Comparison of ENCODE assay signal across 9 cellular contexts in genomic region chr3:139561959-139562676, GRCh38. TPM values are rescaled to one million over a fixed set of nuclear protein-coding genes. Genes with fewer than 3 reads are reported as not detected.
A peak's percentile ranks its signal among the peaks of the same experiment; 100 is the strongest.
DNase-seq lines count a peak whose midpoint lies in the region; ATAC-seq, FAIRE-seq and TF ChIP-seq lines count a peak whose summit lies in the region.
"Had no signal": no experiment of that assay in that cellular context is flagged by ENCODE, and none has a peak within 500 bp of the region (broad histone marks: within the 10 kb centered on the region; RNA-seq: fewer than 3 reads in every experiment).

No MANE protein-coding gene starts in this region.

- H3K27ac ChIP-seq in AG04450 (ENCODE audit: low read depth, low read length) = no peak overlapping the region
- no peak overlapping the region for H3K27ac ChIP-seq in esophagus squamous epithelium
- H3K27ac ChIP-seq in pancreas = no peak overlapping the region

- no peak for FAIRE-seq in pancreas (lab: Jason Lieb, UNC)
- FAIRE-seq: GM18507 had no signal

- H3K4me1 ChIP-seq in esophagus squamous epithelium (peaks cover 3 to 28% (median 15%) of the 10 kb centered on the region in 3 donors), pancreas (peaks cover 21 to 37% (median 26%) of the 10 kb centered on the region in 3 donors)

- peak; percentile 8 for DNase-seq in AG04450 (ENCODE audit: low read depth, low spot score)
- DNase-seq in H4 (ENCODE audit: low spot score) = peak; percentile 54
- DNase-seq in NCI-H82 treated with DMSO at 0.1 percent for 48 hours (lab: John Stamatoyannopoulos, UW; ENCODE audit: unreplicated experiment) = peak; percentile 40
- no peak for DNase-seq in esophagus squamous epithelium (lab: John Stamatoyannopoulos, UW)
- DNase-seq in pancreas = peak in 2 of 6 donors; percentile 48 to 71
- DNase-seq in Ammon's horn (ENCODE audit: low spot score) = no peak

- no peaks in the 10 kb centered on the region for H3K9me3 ChIP-seq in AG04450 (ENCODE audit: control insufficient read depth, insufficient read depth, low read length)
- H3K9me3 ChIP-seq in esophagus squamous epithelium = no peaks in the 10 kb centered on the region
- H3K9me3 ChIP-seq in pancreas = no peaks in the 10 kb centered on the region

- no CpG with 5 or more reads among the region's 1 CpG for WGBS in esophagus squamous epithelium, 2 donors
- WGBS in pancreas, 2 donors = 8 to 9% methylated on average over 1 of the region's 1 CpG

- CTCF ChIA-PET in AG04450 (lab: Charles Lee) = interaction anchor here (0.6 to 4.8 kb wide), 23 partner anchors 10 to 451 kb away, joined by 3 to 126 read pairs (median 3); no protein-coding TSS in a partner anchor

- no peak overlapping the region for H3K4me3 ChIP-seq in AG04450 (ENCODE audit: low read depth, low read length)
- no peak overlapping the region for H3K4me3 ChIP-seq in esophagus squamous epithelium
- no peak overlapping the region for H3K4me3 ChIP-seq in pancreas

- TF ChIP-seq CTCF in AG04450 (IDR thresholded peaks at IDR 0.05; ENCODE audit: low read depth, low read length) = peak; percentile 91
- TF ChIP-seq CTCF in esophagus squamous epithelium (IDR thresholded peaks at IDR 0.05) = peak in 5 of 6 experiments; percentile 51 to 90 (median 72)
- peak; percentile 33 to 59 (median 45) for TF ChIP-seq CTCF in pancreas (IDR thresholded peaks at IDR 0.05)

- H3K27me3 ChIP-seq in AG04450 (ENCODE audit: control insufficient read depth, insufficient read depth, low read length) (no peaks in the 10 kb centered on the region), esophagus squamous epithelium (no peaks in the 10 kb centered on the region), pancreas (no peaks in the 10 kb centered on the region)

- TF ChIP-seq POLR2A in esophagus squamous epithelium (IDR thresholded peaks at IDR 0.05) = no peak

- H3K36me3 ChIP-seq in esophagus squamous epithelium = no peaks in the 10 kb centered on the region
- H3K36me3 ChIP-seq in pancreas = no peaks in the 10 kb centered on the region

- intact Hi-C loops in esophagus squamous epithelium (cut with DNase I) = loop anchor here (5.0 kb wide), 1 partner anchor 135 kb away; no protein-coding TSS in a partner anchor
- intact Hi-C loops in pancreas (cut with DNase I) = loop anchor here in 2 of 3 donors (2.0 to 5.0 kb wide), 2 partner anchors 135 kb away; no protein-coding TSS in a partner anchor

- peak; percentile 79 to 89 (median 88) for ATAC-seq in pancreas
- ATAC-seq in HG03439 (IDR thresholded peaks at IDR 0.05; ENCODE audit: unreplicated experiment) = no peak
- ATAC-seq in GM19023 (IDR thresholded peaks at IDR 0.05; ENCODE audit: unreplicated experiment) = no peak

- POLR2A ChIA-PET in AG04450 (lab: Yijun Ruan, JAX) = no interaction called here

RNA-seq across cellular contexts. Expression of gene RBP1, which starts 22.6 kb away (rescaled TPM):
- polyA plus RNA-seq in AG04450 (2011; rRNA removed) (132 and 136 TPM in 2 replicates), pancreas (100 to 1,000 TPM; 311 to 378 TPM)
- polyA minus RNA-seq in AG04450 (2011; rRNA and poly(A)+ RNA removed) = 62.5 and 74.2 TPM in 2 replicates
- 4.8 TPM in 1 of 2 replicates, not detected in the other for total RNA-seq in H4 (2014; rRNA removed; shearing (Covaris generic))
- total RNA-seq in esophagus squamous epithelium (10 to 100 TPM in 3 of 4 donors, 1 to 10 TPM in 1; 9.0 to 42.9 (median 21.6) TPM), pancreas (100 to 1,000 TPM; 146 to 422 (median 314) TPM)

Comparison
In these comparisons a context has a peak if more than half of its experiments do, and no peak if none do; other contexts are left out.
1. DNase-seq: peak in AG04450 (single experiment), H4 (single experiment) and NCI-H82 treated with DMSO at 0.1 percent for 48 hours (single experiment); none in esophagus squamous epithelium (single experiment) and Ammon's horn (single experiment).
2. ATAC-seq: peak in pancreas (4 of 4); none in HG03439 (single experiment) and GM19023 (single experiment).
3. Peak in every context shown above with its lines, with median percentiles within 50 percentile points of each other: CTCF ChIP-seq.